ENCODE assay signal across 29 cellular contexts in genomic region chr11:119894916-119895315, GRCh38.
"Had no signal": no experiment of that assay in that cellular context is flagged by ENCODE, and none has a peak within 500 bp of the region (broad histone marks: within the 10 kb centered on the region; RNA-seq: fewer than 3 reads in every experiment).

No MANE protein-coding gene starts in this region.

- H3K4me1 Mint-ChIP-seq: stimulated activated memory B cell treated with anti-CD40 and anti-IgM and Interleukin-4, amounts not matched to agents 10 μg/mL and 1 μg/mL and 100 μg/mL, for 72 hours had no signal

- FAIRE-seq: small intestine had no signal

- H3K27me3 ChIP-seq: neural progenitor cell, ovary, right lobe of liver, testis, transverse colon, uterus had no signal

- H3K4me3 ChIP-seq: neural progenitor cell, ovary, psoas muscle, right lobe of liver, sigmoid colon, suprapubic skin, testis, tibial artery, transverse colon, upper lobe of right lung, uterus had no signal

- H3K4me1 ChIP-seq: parathyroid adenoma, psoas muscle, right lobe of liver, sigmoid colon, suprapubic skin, testis, transverse colon, upper lobe of right lung, uterus had no signal

- H3K4me2 ChIP-seq: neural progenitor cell had no signal

- H3K27ac ChIP-seq: neural progenitor cell, ovary, parathyroid adenoma, psoas muscle, right lobe of liver, sigmoid colon, suprapubic skin, testis, tibial artery, transverse colon, upper lobe of right lung, uterus had no signal

- H3K27me3 Mint-ChIP-seq: stimulated activated memory B cell treated with anti-CD40 and anti-IgM and Interleukin-4, amounts not matched to agents 10 μg/mL and 1 μg/mL and 100 μg/mL, for 72 hours had no signal

- H3K9ac ChIP-seq: neural progenitor cell, parathyroid adenoma had no signal

- H3K9me3 ChIP-seq: ovary, psoas muscle, right lobe of liver, sigmoid colon, suprapubic skin, testis, tibial artery, transverse colon, upper lobe of right lung, uterus had no signal

- H3K4me3 Mint-ChIP-seq: naive B cell; nephron; neural progenitor cell; stimulated activated memory B cell treated with anti-CD40 and anti-IgM and Interleukin-4, amounts not matched to agents 10 μg/mL and 1 μg/mL and 100 μg/mL, for 72 hours; stimulated activated naive CD8-positive, alpha-beta T cell treated with anti-CD3 and anti-CD28 coated beads, Interleukin-15, Interleukin-2, amounts not matched to agents 100 ng/mL and 50 ng/mL, for 24 hours; type B pancreatic cell had no signal

- H3K9me3 Mint-ChIP-seq: naive B cell; natural killer cell; nephron; neural progenitor cell; stimulated activated memory B cell treated with anti-CD40 and anti-IgM and Interleukin-4, amounts not matched to agents 10 μg/mL and 1 μg/mL and 100 μg/mL, for 72 hours; stimulated activated naive CD8-positive, alpha-beta T cell treated with anti-CD3 and anti-CD28 coated beads, Interleukin-15, Interleukin-2, amounts not matched to agents 100 ng/mL and 50 ng/mL, for 24 hours; type B pancreatic cell had no signal

- H3K27ac Mint-ChIP-seq: natural killer cell; nephron; neural progenitor cell; progenitor cell of endocrine pancreas; stimulated activated memory B cell treated with anti-CD40 and anti-IgM and Interleukin-4, amounts not matched to agents 10 μg/mL and 1 μg/mL and 100 μg/mL, for 72 hours; stimulated activated naive CD8-positive, alpha-beta T cell treated with anti-CD3 and anti-CD28 coated beads, Interleukin-15, Interleukin-2, amounts not matched to agents 100 ng/mL and 50 ng/mL, for 24 hours; type B pancreatic cell had no signal

- H3K79me2 ChIP-seq: parathyroid adenoma had no signal

- H3K36me3 Mint-ChIP-seq: naive B cell; natural killer cell; neural progenitor cell; stimulated activated memory B cell treated with anti-CD40 and anti-IgM and Interleukin-4, amounts not matched to agents 10 μg/mL and 1 μg/mL and 100 μg/mL, for 72 hours; type B pancreatic cell had no signal

- DNase-seq: naive B cell; natural killer cell; occipital lobe; ovary; psoas muscle; right cardiac atrium; right lobe of liver; sigmoid colon; small intestine; stimulated activated CD4-positive, alpha-beta T cell treated with anti-CD3 and anti-CD28 coated beads, Interleukin-12 subunit alpha, Interleukin-12 subunit beta, amount 100 ng/mL, for 4 hours; stimulated activated CD4-positive, alpha-beta T cell treated with anti-CD3 and anti-CD28 coated beads, Interleukin-1b, Interleukin-23, amount 100 ng/mL, for 48 hours; stimulated activated CD4-positive, alpha-beta T cell treated with anti-CD3 and anti-CD28 coated beads, Interleukin-4, amount 100 ng/mL, for 1 hour; stimulated activated CD4-positive, alpha-beta T cell treated with anti-CD3 and anti-CD28 coated beads, Interleukin-4, amount 100 ng/mL, for 4 hours; stimulated activated CD8-positive, alpha-beta memory T cell treated with anti-CD3 and anti-CD28 coated beads, Interleukin-4, amount 100 ng/mL, for 48 hours; stimulated activated naive CD4-positive, alpha-beta T cell; substantia nigra; testis; tibial artery; transverse colon; upper lobe of right lung; uterus had no signal

- ATAC-seq: natural killer cell; right cardiac atrium; stimulated activated memory B cell treated with anti-CD40 and anti-IgM and Interleukin-4, amounts not matched to agents 10 μg/mL and 1 μg/mL and 100 μg/mL, for 72 hours had no signal

- H3K36me3 ChIP-seq: neural progenitor cell, ovary, right lobe of liver, sigmoid colon, suprapubic skin, tibial artery, transverse colon, upper lobe of right lung, uterus had no signal
